ENCODE assay signal across 25 cellular contexts in the genomic region with DNA sequence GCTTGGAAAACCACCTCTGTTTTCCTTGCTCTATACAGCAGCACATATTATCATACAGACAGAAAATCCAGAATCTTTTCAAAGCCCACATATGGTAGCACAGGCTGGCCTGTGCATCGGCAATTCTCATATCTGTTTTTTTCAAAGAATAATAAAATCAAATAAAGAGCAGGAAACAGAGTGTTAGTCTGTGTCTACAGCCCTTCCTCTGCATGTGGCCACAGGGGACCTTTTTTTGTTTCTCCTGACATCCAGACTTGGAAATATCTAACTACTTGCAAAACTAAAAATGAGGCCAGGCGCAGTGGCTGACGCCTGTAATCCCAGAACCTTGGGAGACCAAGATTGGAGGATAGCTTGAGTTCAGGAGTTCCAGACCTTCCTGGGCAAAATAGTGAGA. TPM values are rescaled to one million over a fixed set of nuclear protein-coding genes. Genes with fewer than 3 reads are reported as not detected.
A peak's percentile ranks its signal among the peaks of the same experiment; 100 is the strongest.
DNase-seq lines count a peak whose midpoint lies in the region; ATAC-seq and TF ChIP-seq lines count a peak whose summit lies in the region.
"Had no signal": no experiment of that assay in that cellular context is flagged by ENCODE, and none has a peak within 500 bp of the region (broad histone marks: within the 10 kb centered on the region; RNA-seq: fewer than 3 reads in every experiment).

No MANE protein-coding gene starts in this region.

- peak overlapping the region; percentile 78 for H3K4me2 ChIP-seq in PC-3 (ENCODE audit: low read length)

- no peaks in the 10 kb centered on the region for H3K9me2 ChIP-seq in PC-3 (replicated peaks; ENCODE audit: low read length)

- peaks cover 34% of the 10 kb centered on the region for H3F3A ChIP-seq in PC-3 (ENCODE audit: low read length, unreplicated experiment)

- H3K9ac ChIP-seq in PC-3 (ENCODE audit: low read length) = peak overlapping the region; percentile 18; the same call in 1 of the 2 replicates

- intact Hi-C loops in heart right ventricle (cut with DNase I) = loop anchor here in 3 of 10 donors (10.0 kb wide), 3 partner anchors 214 to 284 kb away; no protein-coding TSS in a partner anchor
- intact Hi-C loops in PC-3 (cut with micrococcal nuclease) = no loop called here

- peaks cover 0 to 41% (median 0%) of the 10 kb centered on the region in 9 donors for H3K36me3 ChIP-seq in heart right ventricle
- H3K36me3 ChIP-seq in right atrium auricular region = no peaks in the 10 kb centered on the region
- H3K36me3 ChIP-seq in PC-3 (ENCODE audit: low read depth, low read length) = peaks cover 5% of the 10 kb centered on the region; the same call in 1 of the 2 replicates
- H3K36me3 ChIP-seq: BE2C, HAP-1 had no signal

- H3K79me2 ChIP-seq in PC-3 (ENCODE audit: low read length) = no peaks in the 10 kb centered on the region

- peak overlapping the region in 1 of 10 donors; percentile 43 for H3K27ac ChIP-seq in heart right ventricle
- H3K27ac ChIP-seq in right atrium auricular region = no peak overlapping the region
- peak overlapping the region; percentile 96 for H3K27ac ChIP-seq in PC-3 (ENCODE audit: low read length)
- H3K27ac ChIP-seq in epithelial cell of prostate = peak overlapping the region; percentile 34
- H3K27ac ChIP-seq: HL-60, SK-N-MC had no signal

- WGBS in heart right ventricle, 2 donors = 68 to 73% methylated on average over 3 of the region's 3 CpGs

- ATAC-seq in heart right ventricle (peak in 6 of 8 donors; percentile 7 to 50 (median 19)), PC-3 (no peak)
- ATAC-seq: HepG2, T-cell had no signal

- no peak for DNase-seq in heart right ventricle
- no peak for DNase-seq in right atrium auricular region (ENCODE audit: low spot score)
- no peak for DNase-seq in PC-3
- no peak for DNase-seq in epithelial cell of prostate (ENCODE audit: low read depth, low spot score)
- DNase-seq in kidney glomerular epithelial cell (lab: John Stamatoyannopoulos, UW) = no peak
- no peak for DNase-seq in stimulated activated CD4-positive, alpha-beta T cell treated with anti-CD3 and anti-CD28 coated beads, Interleukin-2, amount 100 ng/mL, for 48 hours
- no peak for DNase-seq in activated gamma-delta T cell treated with Interleukin-2 at 50 U/mL for 16 hours
- no peak for DNase-seq in NCI-H69 (lab: John Stamatoyannopoulos, UW)
- DNase-seq: BE2C; CD4-positive, CD25-positive, alpha-beta regulatory T cell; DMS79; KBM-7; NCI-H1092; NCI-H1436; NCI-H1930; NCI-H524; NCI-H82; SHP77; T-cell had no signal

- POLR2A ChIA-PET in PC-3 (lab: Charles Lee; ENCODE audit: unreplicated experiment) = no interaction called here

- H4K20me1 ChIP-seq in PC-3 (ENCODE audit: low read length) = no peaks in the 10 kb centered on the region

- H3K4me1 ChIP-seq in heart right ventricle = peaks cover 0 to 13% (median 0%) of the 10 kb centered on the region in 9 donors
- no peaks in the 10 kb centered on the region for H3K4me1 ChIP-seq in right atrium auricular region
- peaks cover 70% of the 10 kb centered on the region for H3K4me1 ChIP-seq in PC-3 (ENCODE audit: insufficient read depth, low read length)
- H3K4me1 ChIP-seq: HAP-1 had no signal

- TF ChIP-seq CTCF in heart right ventricle (IDR thresholded peaks at IDR 0.05) (no peak), right atrium auricular region (IDR thresholded peaks at IDR 0.05) (no peak), PC-3 (conservative IDR thresholded peaks at IDR 0.05; ENCODE audit: low read depth, low read length) (no peak)

- BruUV-seq in PC-3 (replicated peaks; lab: Mats Ljungman, UMichigan) = no TSS peak

- CTCF ChIA-PET in PC-3 (lab: Charles Lee) = interaction anchor here (0.5 kb wide), 1 partner anchor 288 kb away, joined by 3 read pairs; no protein-coding TSS in a partner anchor

- H3K27me3 ChIP-seq in heart right ventricle (no peaks in the 10 kb centered on the region), right atrium auricular region (no peaks in the 10 kb centered on the region), PC-3 (ENCODE audit: low read length) (no peaks in the 10 kb centered on the region)
- H3K27me3 ChIP-seq: BE2C had no signal

- H2AFZ ChIP-seq in PC-3 (ENCODE audit: low read length) = no peak overlapping the region

- H3K9me3 ChIP-seq in heart right ventricle (peaks cover 0 to 6% (median 0%) of the 10 kb centered on the region in 11 donors), right atrium auricular region (peaks cover 0 to 7% of the 10 kb centered on the region in 2 donors), PC-3 (ENCODE audit: low read length) (no peaks in the 10 kb centered on the region)
- H3K9me3 ChIP-seq: HAP-1 had no signal

- H3K4me3 ChIP-seq in heart right ventricle (no peak overlapping the region), right atrium auricular region (no peak overlapping the region), PC-3 (ENCODE audit: low read length) (no peak overlapping the region)
- H3K4me3 ChIP-seq: HAP-1, SK-N-MC had no signal

RNA-seq across cellular contexts. Expression of a gene that starts 20.3 kb away (rescaled TPM):
- total RNA-seq in heart right ventricle (1 to 10 TPM; 1.8 to 4.9 (median 4.0) TPM), right atrium auricular region (10 to 100 TPM in 1 of 2 donors, 1 to 10 TPM in 1; 5.9 to 12.3 TPM), PC-3 (2014; rRNA removed) (0.47 TPM in 1 of 2 replicates, not detected in the other)
- 1 to 10 TPM; 1.6 to 4.4 TPM for polyA plus RNA-seq in heart right ventricle
- total RNA-seq: HepG2, HT-29 had no signal

RNA-seq across cellular contexts. Expression of a gene that starts 41.5 kb away (rescaled TPM):
- total RNA-seq in heart right ventricle = 10 to 100 TPM; 17.3 to 41.6 (median 30.8) TPM
- polyA plus RNA-seq in heart right ventricle = 10 to 100 TPM in 1 of 2 donors, 1 to 10 TPM in 1; 4.1 to 11.7 TPM
- total RNA-seq in right atrium auricular region = 10 to 100 TPM; 23.5 to 28.0 TPM
- total RNA-seq in PC-3 (2014; rRNA removed) = 8.6 and 9.0 TPM in 2 replicates

RNA-seq across cellular contexts. Expression of a gene that starts 46.2 kb away (rescaled TPM):
- not detected for total RNA-seq in heart right ventricle
- polyA plus RNA-seq in heart right ventricle = not detected
- not detected for total RNA-seq in right atrium auricular region
- total RNA-seq in PC-3 (2014; rRNA removed) = not detected in 2 replicates
- total RNA-seq: A172; CD4-positive, CD25-positive, alpha-beta regulatory T cell; HepG2; HT-29; T-cell had no signal
- polyA plus RNA-seq: CD4-positive, CD25-positive, alpha-beta regulatory T cell; HepG2 had no signal

RNA-seq across cellular contexts. Expression of a gene that starts 48.6 kb away (rescaled TPM):
- total RNA-seq in heart right ventricle (not detected), right atrium auricular region (not detected), PC-3 (2014; rRNA removed) (not detected in 2 replicates)
- polyA plus RNA-seq in heart right ventricle = not detected
- total RNA-seq: CD4-positive, CD25-positive, alpha-beta regulatory T cell; HepG2; HT-29; T-cell had no signal
- polyA plus RNA-seq: HepG2 had no signal

Comparison
In these comparisons a context has a peak if more than half of its experiments do, and no peak if none do; other contexts are left out.
1. H3K27ac ChIP-seq: peak in PC-3 (single experiment) and epithelial cell of prostate (single experiment); none in right atrium auricular region (0 of 2).